Comparison of ENCODE assay signal across 8 cellular contexts in the genomic region with DNA sequence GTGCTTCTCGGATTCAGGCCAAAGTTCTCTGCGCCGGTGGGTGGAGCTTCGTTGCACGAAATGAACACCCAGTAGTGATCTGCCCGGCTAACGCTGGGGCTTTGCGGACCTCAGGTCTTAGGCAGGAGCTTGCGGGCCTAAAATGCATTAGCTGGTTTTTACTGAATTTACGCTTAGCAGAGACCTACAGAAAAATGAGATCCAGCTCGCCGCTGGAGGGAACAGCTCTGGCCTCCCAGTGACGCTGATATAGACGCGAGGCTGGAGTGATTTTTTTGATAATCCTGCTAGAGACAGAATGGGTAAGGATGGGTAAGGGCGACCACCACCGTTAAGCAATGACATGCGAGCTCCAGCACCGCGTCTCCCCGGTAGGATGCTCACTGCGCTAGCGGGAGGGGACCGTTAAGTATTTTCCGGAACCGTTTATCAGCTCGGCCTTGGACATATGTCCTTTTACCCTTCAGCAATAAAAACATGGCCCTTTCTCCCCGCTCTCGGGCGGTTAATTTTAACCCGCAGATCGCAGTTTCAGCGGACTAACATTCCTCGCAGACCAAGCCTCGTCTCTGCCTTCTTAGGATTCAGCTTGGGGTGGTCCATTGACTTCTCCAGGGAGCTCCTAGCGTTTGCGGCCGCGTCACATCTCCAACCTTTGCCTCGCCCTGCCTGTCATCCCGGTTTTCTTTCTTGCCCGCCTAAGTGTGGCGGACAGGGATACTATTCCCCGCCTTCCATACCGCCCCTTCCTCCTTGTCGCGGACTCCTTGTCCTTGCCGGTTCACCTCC.
DNase-seq lines count a peak whose midpoint lies in the region; ATAC-seq and TF ChIP-seq lines count a peak whose summit lies in the region.

No MANE protein-coding gene starts in this region.

- H3K9me3 ChIP-seq in iPS-15b (ENCODE audit: control insufficient read depth, insufficient read depth, low read length), result no peaks in the 10 kb centered on the region

- CTCF ChIA-PET in activated CD4-positive, alpha-beta memory T cell treated with anti-CD3 and anti-CD28 coated beads, Interleukin-2, amount 10 ng/mL, durations not matched to agents 7 days and 5 days (lab: Charles Lee), result interaction anchor here (1.3 kb wide), 1 partner anchor 94 kb away, joined by 3 read pairs; no protein-coding TSS in a partner anchor

- H3K9ac ChIP-seq in iPS-15b (ENCODE audit: low read depth, low read length), result no peak overlapping the region

- H3K27ac ChIP-seq in 22Rv1 (peak overlapping the region; percentile 84), GM23338 (ENCODE audit: low read depth) (no peak overlapping the region)

- H3K4me1 Mint-ChIP-seq in GM23338, result peaks cover 6% of the 10 kb centered on the region; the same call in 2 of the 3 replicates
- H3K4me1 Mint-ChIP-seq in activated CD4-positive, alpha-beta memory T cell treated with anti-CD3 and anti-CD28 coated beads, Interleukin-2, amount 10 ng/mL, durations not matched to agents 7 days and 5 days, result peaks cover 12% of the 10 kb centered on the region

- ATAC-seq in GM23338, result peak; percentile 70
- ATAC-seq in HG02970 (IDR thresholded peaks at IDR 0.05; ENCODE audit: low FRiP score, unreplicated experiment), result no peak
- ATAC-seq in GM19324 (IDR thresholded peaks at IDR 0.05; ENCODE audit: low FRiP score, unreplicated experiment), result no peak

- peaks cover 46% of the 10 kb centered on the region for H3K27me3 Mint-ChIP-seq in GM23338 (ENCODE audit: insufficient read depth, low read depth, poor library complexity)
- peaks cover 50% of the 10 kb centered on the region for H3K27me3 Mint-ChIP-seq in activated CD4-positive, alpha-beta memory T cell treated with anti-CD3 and anti-CD28 coated beads, Interleukin-2, amount 10 ng/mL, durations not matched to agents 7 days and 5 days

- POLR2A ChIA-PET in activated CD4-positive, alpha-beta memory T cell treated with anti-CD3 and anti-CD28 coated beads, Interleukin-2, amount 10 ng/mL, durations not matched to agents 7 days and 5 days (lab: Charles Lee), result no interaction called here

- peak overlapping the region; percentile 100 for H3K4me2 ChIP-seq in GM23338

- H3K27ac Mint-ChIP-seq in GM23338, result no peak overlapping the region
- H3K27ac Mint-ChIP-seq in activated CD4-positive, alpha-beta memory T cell treated with anti-CD3 and anti-CD28 coated beads, Interleukin-2, amount 10 ng/mL, durations not matched to agents 7 days and 5 days, result peak overlapping the region; percentile 8

- H3K79me2 ChIP-seq in GM23338 (replicated peaks; ENCODE audit: insufficient read depth), result no peaks in the 10 kb centered on the region

- H3K27me3 ChIP-seq in GM23338 (ENCODE audit: insufficient read depth), result peaks cover 64% of the 10 kb centered on the region
- H3K27me3 ChIP-seq in iPS-15b (ENCODE audit: control insufficient read depth, insufficient read depth, low read length), result peaks cover 62% of the 10 kb centered on the region

- peaks cover 3% of the 10 kb centered on the region; the same call in 1 of the 3 replicates for H3K36me3 Mint-ChIP-seq in GM23338 (ENCODE audit: low read depth)
- peaks cover 13% of the 10 kb centered on the region for H3K36me3 Mint-ChIP-seq in activated CD4-positive, alpha-beta memory T cell treated with anti-CD3 and anti-CD28 coated beads, Interleukin-2, amount 10 ng/mL, durations not matched to agents 7 days and 5 days (ENCODE audit: low read depth)

- H3K9me2 ChIP-seq in GM23338 (ENCODE audit: insufficient read depth), result no peaks in the 10 kb centered on the region

- H4K20me1 ChIP-seq in GM23338 (replicated peaks; ENCODE audit: insufficient read depth), result no peaks in the 10 kb centered on the region

- H3K4me3 ChIP-seq in GM23338, result peak overlapping the region; percentile 97
- peak overlapping the region; percentile 69 for H3K4me3 ChIP-seq in iPS-15b (ENCODE audit: low read depth, low read length)

- peak overlapping the region; percentile 97 for H2AFZ ChIP-seq in GM23338

- peaks cover 3% of the 10 kb centered on the region; the same call in 1 of the 2 replicates for H3F3A ChIP-seq in GM23338 (replicated peaks; ENCODE audit: low read depth)

- H3K4me1 ChIP-seq in GM23338 (ENCODE audit: insufficient read depth), result peaks cover 9% of the 10 kb centered on the region
- H3K4me1 ChIP-seq in iPS-15b (ENCODE audit: control insufficient read depth, insufficient read depth, low read length), result no peaks in the 10 kb centered on the region

- H3K36me3 ChIP-seq in GM23338 (ENCODE audit: insufficient read depth) (no peaks in the 10 kb centered on the region), iPS-15b (ENCODE audit: control insufficient read depth, insufficient read depth, low read length) (no peaks in the 10 kb centered on the region)

- no peak for TF ChIP-seq CTCF in 22Rv1 (IDR thresholded peaks at IDR 0.05)
- TF ChIP-seq CTCF in GM23338 (conservative IDR thresholded peaks at IDR 0.05; ENCODE audit: low read depth in 2 of 2), result no peak

- DNase-seq in GM23338 (ENCODE audit: low spot score), result peak; percentile 79
- DNase-seq in activated CD4-positive, alpha-beta memory T cell treated with anti-CD3 and anti-CD28 coated beads, Interleukin-2, amount 10 ng/mL, durations not matched to agents 7 days and 5 days, result no peak
- DNase-seq in superior temporal gyrus (ENCODE audit: extremely low spot score), result peak; percentile 50
- DNase-seq in epidermal melanocyte (ENCODE audit: insufficient read length, low spot score), result no peak

- H3K9me3 Mint-ChIP-seq in GM23338, result peaks cover 9% of the 10 kb centered on the region; the same call in 1 of the 3 replicates
- H3K9me3 Mint-ChIP-seq in activated CD4-positive, alpha-beta memory T cell treated with anti-CD3 and anti-CD28 coated beads, Interleukin-2, amount 10 ng/mL, durations not matched to agents 7 days and 5 days, result peaks cover 5% of the 10 kb centered on the region

- H3K4me3 Mint-ChIP-seq in GM23338, result peak overlapping the region; percentile 89
- H3K4me3 Mint-ChIP-seq in activated CD4-positive, alpha-beta memory T cell treated with anti-CD3 and anti-CD28 coated beads, Interleukin-2, amount 10 ng/mL, durations not matched to agents 7 days and 5 days, result peak overlapping the region; percentile 6

TF ChIP-seq in GM23338, 12 proteins besides CTCF, POLR2A, EP300 and RAD21:
- TF ChIP-seq POLR2AphosphoS5 (IDR thresholded peaks at IDR 0.05; ENCODE audit: low read depth) (no peak), CREB1 (CRISPR knock-in tag; IDR thresholded peaks at IDR 0.05; ENCODE audit: low read depth) (0 out of 2 replicates have a peak, but pooled peaks have one; percentile 25), JUNB (IDR thresholded peaks at IDR 0.05; ENCODE audit: unreplicated experiment) (no peak), NANOG (IDR thresholded peaks at IDR 0.05; ENCODE audit: borderline replicate concordance) (no peak)

Comparison
In these comparisons a context has a peak if more than half of its experiments do, and no peak if none do; other contexts are left out.
1. DNase-seq: peak in GM23338 (single experiment) and superior temporal gyrus (single experiment); none in activated CD4-positive, alpha-beta memory T cell treated with anti-CD3 and anti-CD28 coated beads, Interleukin-2, amount 10 ng/mL, durations not matched to agents 7 days and 5 days (single experiment) and epidermal melanocyte (single experiment).